In genomic region chr12:47317182-47317915, GRCh38 we compare ENCODE assay signal across 8 cellular contexts.
DNase-seq lines count a peak whose midpoint lies in the region; ATAC-seq and TF ChIP-seq lines count a peak whose summit lies in the region.

No MANE protein-coding gene starts in this region.

- H3K4me1 Mint-ChIP-seq in endothelial cell (ENCODE audit: unreplicated experiment), result no peaks in the 10 kb centered on the region

- no peaks in the 10 kb centered on the region for H3K36me3 Mint-ChIP-seq in endothelial cell (ENCODE audit: low read depth, unreplicated experiment)

- no peak overlapping the region for H3K4me3 Mint-ChIP-seq in endothelial cell (ENCODE audit: unreplicated experiment)

- no peaks in the 10 kb centered on the region for H3K9me3 ChIP-seq in KOPT-K1 (ENCODE audit: insufficient read depth, low read length, poor library complexity, severe bottlenecking)

- H3K27ac Mint-ChIP-seq in endothelial cell (ENCODE audit: unreplicated experiment), result no peak overlapping the region

- ATAC-seq in GM21381 (IDR thresholded peaks at IDR 0.05; ENCODE audit: unreplicated experiment), result peak; percentile 54

- H3K36me3 ChIP-seq in KOPT-K1 (ENCODE audit: insufficient read depth, low read length), result no peaks in the 10 kb centered on the region

- no peaks in the 10 kb centered on the region for H3K27me3 Mint-ChIP-seq in endothelial cell (ENCODE audit: unreplicated experiment)

- TF ChIP-seq CTCF in GM12872 (IDR thresholded peaks at IDR 0.05; ENCODE audit: insufficient read depth, low read depth, low read length), result peak; percentile 2; the same call in 1 of the 3 replicates
- TF ChIP-seq CTCF in endothelial cell (IDR thresholded peaks at IDR 0.05; ENCODE audit: unreplicated experiment), result no peak
- no peak for TF ChIP-seq CTCF in GM10266 (IDR thresholded peaks at IDR 0.05; ENCODE audit: control insufficient read depth, insufficient read depth, low read depth, missing control alignments)

- no peaks in the 10 kb centered on the region for H3K9me3 Mint-ChIP-seq in endothelial cell (ENCODE audit: unreplicated experiment)

- DNase-seq in medulla oblongata (ENCODE audit: extremely low spot score) (peak; percentile 44), endothelial cell (ENCODE audit: low spot score) (no peak), AML-193 (lab: John Stamatoyannopoulos, UW) (no peak), GM10266 (ENCODE audit: extremely low spot score) (no peak)
- DNase-seq in stimulated activated CD4-positive, alpha-beta T cell treated with anti-CD3 and anti-CD28 coated beads, Interleukin-4, amount 100 ng/mL, for 4 hours, result no peak

- peak overlapping the region; percentile 15 for H3K27ac ChIP-seq in KOPT-K1 (ENCODE audit: low read depth, low read length, poor library complexity, severe bottlenecking)
